In genomic region chr1:54287176-54287650, GRCh38 we compare ENCODE assay signal across 8 cellular contexts.
DNase-seq lines count a peak whose midpoint lies in the region; ATAC-seq and TF ChIP-seq lines count a peak whose summit lies in the region.

No MANE protein-coding gene starts in this region.

- H3K27me3 ChIP-seq in prostate gland (replicated peaks; ENCODE audit: insufficient read depth), result no peaks in the 10 kb centered on the region

- H3K9me3 Mint-ChIP-seq in activated T-helper 2 cell treated with anti-CD3 and anti-CD28 coated beads, Interferon-gamma antibody, Interleukin-2, Interleukin-4, amounts not matched to agents 10 μg/mL and 5 μg/mL and 100 μg/mL, durations not matched to agents 14 hours and 24 hours and 36 hours, result no peaks in the 10 kb centered on the region
- no peaks in the 10 kb centered on the region for H3K9me3 Mint-ChIP-seq in type B pancreatic cell

- H3K36me3 ChIP-seq in prostate gland, result no peaks in the 10 kb centered on the region

- intact Hi-C loops in activated T-helper 2 cell treated with anti-CD3 and anti-CD28 coated beads, Interferon-gamma antibody, Interleukin-2, Interleukin-4, amounts not matched to agents 10 μg/mL and 5 μg/mL and 100 μg/mL, durations not matched to agents 14 hours and 24 hours and 36 hours (cut with micrococcal nuclease), result loop anchor here (2.0 to 10.0 kb wide), 2 partner anchors 202 to 232 kb away; partner anchors contain the start of genes TCEANC2 and TMEM59
- intact Hi-C loops in prostate gland (cut with DNase I), result loop anchor here (5.0 kb wide), 1 partner anchor 50 kb away; no protein-coding TSS in a partner anchor

- no peak for ATAC-seq in GM18519 (IDR thresholded peaks at IDR 0.05; ENCODE audit: low FRiP score, unreplicated experiment)

- no peaks in the 10 kb centered on the region for H3K9me3 ChIP-seq in prostate gland

- peaks cover 9% of the 10 kb centered on the region for H3K36me3 Mint-ChIP-seq in activated T-helper 2 cell treated with anti-CD3 and anti-CD28 coated beads, Interferon-gamma antibody, Interleukin-2, Interleukin-4, amounts not matched to agents 10 μg/mL and 5 μg/mL and 100 μg/mL, durations not matched to agents 14 hours and 24 hours and 36 hours (ENCODE audit: low read depth)
- H3K36me3 Mint-ChIP-seq in type B pancreatic cell, result no peaks in the 10 kb centered on the region

- H3K27me3 Mint-ChIP-seq in activated T-helper 2 cell treated with anti-CD3 and anti-CD28 coated beads, Interferon-gamma antibody, Interleukin-2, Interleukin-4, amounts not matched to agents 10 μg/mL and 5 μg/mL and 100 μg/mL, durations not matched to agents 14 hours and 24 hours and 36 hours (ENCODE audit: low read depth), result no peaks in the 10 kb centered on the region
- no peaks in the 10 kb centered on the region for H3K27me3 Mint-ChIP-seq in type B pancreatic cell

- peak; percentile 18 for DNase-seq in NCI-H146 (lab: John Stamatoyannopoulos, UW)
- DNase-seq in NCI-H146 treated with DMSO at 0.1 percent for 48 hours (lab: John Stamatoyannopoulos, UW; ENCODE audit: unreplicated experiment), result no peak
- peak; percentile 96 for DNase-seq in NCI-H69 (lab: John Stamatoyannopoulos, UW)
- peak; percentile 77 for DNase-seq in activated T-helper 2 cell treated with anti-CD3 and anti-CD28 coated beads, Interferon-gamma antibody, Interleukin-2, Interleukin-4, amounts not matched to agents 10 μg/mL and 5 μg/mL and 100 μg/mL, durations not matched to agents 14 hours and 24 hours and 36 hours (ENCODE audit: low spot score)
- DNase-seq in foreskin melanocyte, result peak; percentile 92
- peak; percentile 87 for DNase-seq in prostate gland (ENCODE audit: low spot score)
- DNase-seq in type B pancreatic cell (ENCODE audit: extremely low spot score, unreplicated experiment), result no peak

- no peak overlapping the region for H3K4me3 ChIP-seq in prostate gland

- no peak for TF ChIP-seq CTCF in prostate gland (IDR thresholded peaks at IDR 0.05)
- TF ChIP-seq CTCF in type B pancreatic cell (conservative IDR thresholded peaks at IDR 0.05), result no peak

- peak overlapping the region; percentile 96 for H3K27ac Mint-ChIP-seq in activated T-helper 2 cell treated with anti-CD3 and anti-CD28 coated beads, Interferon-gamma antibody, Interleukin-2, Interleukin-4, amounts not matched to agents 10 μg/mL and 5 μg/mL and 100 μg/mL, durations not matched to agents 14 hours and 24 hours and 36 hours
- H3K27ac Mint-ChIP-seq in type B pancreatic cell, result peak overlapping the region; percentile 85

- H3K4me1 ChIP-seq in prostate gland (replicated peaks), result peaks cover 44% of the 10 kb centered on the region

- H3K27ac ChIP-seq in prostate gland, result peak overlapping the region; percentile 72 to 73

- WGBS in prostate gland, result 0% methylated on average over 8 of the region's 8 CpGs

- peak overlapping the region; percentile 74 for H3K4me3 Mint-ChIP-seq in activated T-helper 2 cell treated with anti-CD3 and anti-CD28 coated beads, Interferon-gamma antibody, Interleukin-2, Interleukin-4, amounts not matched to agents 10 μg/mL and 5 μg/mL and 100 μg/mL, durations not matched to agents 14 hours and 24 hours and 36 hours (ENCODE audit: low read depth)
- H3K4me3 Mint-ChIP-seq in type B pancreatic cell, result peak overlapping the region; percentile 54

- H3K4me1 Mint-ChIP-seq in activated T-helper 2 cell treated with anti-CD3 and anti-CD28 coated beads, Interferon-gamma antibody, Interleukin-2, Interleukin-4, amounts not matched to agents 10 μg/mL and 5 μg/mL and 100 μg/mL, durations not matched to agents 14 hours and 24 hours and 36 hours (ENCODE audit: low read depth), result peaks cover 72% of the 10 kb centered on the region
- H3K4me1 Mint-ChIP-seq in type B pancreatic cell (ENCODE audit: unreplicated experiment), result peaks cover 71% of the 10 kb centered on the region

- peak; percentile 30 for TF ChIP-seq POLR2A in prostate gland (IDR thresholded peaks at IDR 0.05)

Comparison
In these comparisons a context has a peak if more than half of its experiments do, and no peak if none do; other contexts are left out.
1. DNase-seq: peak in NCI-H146 (single experiment), NCI-H69 (single experiment), activated T-helper 2 cell treated with anti-CD3 and anti-CD28 coated beads, Interferon-gamma antibody, Interleukin-2, Interleukin-4, amounts not matched to agents 10 μg/mL and 5 μg/mL and 100 μg/mL, durations not matched to agents 14 hours and 24 hours and 36 hours (single experiment), foreskin melanocyte (single experiment) and prostate gland (single experiment); none in NCI-H146 treated with DMSO at 0.1 percent for 48 hours (single experiment) and type B pancreatic cell (single experiment).